ENCODE assay signal across 1 cellular context in genomic region chr7:66654275-66655112, GRCh38.
TF ChIP-seq lines count a peak whose summit lies in the region.

No MANE protein-coding gene starts in this region.

TF ChIP-seq in HepG2, 621 proteins besides CTCF, POLR2A, EP300 and RAD21 (continued from another document and continues in another):
- TF ChIP-seq FUBP1 (CRISPR knock-in tag; IDR thresholded peaks at IDR 0.05; ENCODE audit: borderline replicate concordance) (peak; percentile 41; the same call in 1 of the 2 replicates), ZNF180 (CRISPR knock-in tag; IDR thresholded peaks at IDR 0.05; ENCODE audit: borderline replicate concordance, low read depth) (no peak), KLF9 (CRISPR knock-in tag; IDR thresholded peaks at IDR 0.05; ENCODE audit: low read depth) (no peak), ZNF331 (CRISPR knock-in tag; IDR thresholded peaks at IDR 0.05) (no peak; the same call in 1 of the 2 replicates), RFX5 (IDR thresholded peaks at IDR 0.05; ENCODE audit: low read depth, low read length) (no peak), ZNF33A (CRISPR knock-in tag; IDR thresholded peaks at IDR 0.05; ENCODE audit: borderline replicate concordance) (no peak), CREB1 (IDR thresholded peaks at IDR 0.05) (peak; percentile 97), CREB1 (CRISPR knock-in tag; IDR thresholded peaks at IDR 0.05) (peak; percentile 98), ZNF629 (CRISPR knock-in tag; conservative IDR thresholded peaks at IDR 0.05) (no peak), ZNF850 (CRISPR knock-in tag; conservative IDR thresholded peaks at IDR 0.05) (no peak; the same call in 1 of the 2 replicates), ZNF761 (CRISPR knock-in tag; conservative IDR thresholded peaks at IDR 0.05) (peak; percentile 79), ATF7-NPFF (CRISPR knock-in tag; IDR thresholded peaks at IDR 0.05; ENCODE audit: low read depth) (peak; percentile 89), ZNF333 (CRISPR knock-in tag; IDR thresholded peaks at IDR 0.05; ENCODE audit: borderline replicate concordance) (no peak), ZNF879 (CRISPR knock-in tag; IDR thresholded peaks at IDR 0.05) (no peak), TBX3 (IDR thresholded peaks at IDR 0.05; ENCODE audit: borderline replicate concordance) (no peak), TGIF2 (CRISPR knock-in tag; IDR thresholded peaks at IDR 0.05) (0 out of 2 replicates have a peak, but pooled peaks have one; percentile 7), RFXANK (CRISPR knock-in tag; IDR thresholded peaks at IDR 0.05) (no peak; the same call in none of the 2 replicates), ELF1 (CRISPR knock-in tag; IDR thresholded peaks at IDR 0.05) (peak; percentile 98), PTBP1 (IDR thresholded peaks at IDR 0.05; ENCODE audit: low read depth, low read length, poor library complexity, severe bottlenecking) (no peak), NCOR1 (IDR thresholded peaks at IDR 0.05; ENCODE audit: borderline replicate concordance, low read length) (no peak), ZSCAN5A (CRISPR knock-in tag; IDR thresholded peaks at IDR 0.05; ENCODE audit: borderline replicate concordance) (0 out of 2 replicates have a peak, but pooled peaks have one; percentile 61), WIZ (CRISPR knock-in tag; IDR thresholded peaks at IDR 0.05) (no peak), ZEB1 (IDR thresholded peaks at IDR 0.05; ENCODE audit: insufficient replicate concordance, low read depth) (no peak), ZNF10 (CRISPR knock-in tag; IDR thresholded peaks at IDR 0.05; ENCODE audit: borderline replicate concordance, low read depth) (no peak), SMC3 (IDR thresholded peaks at IDR 0.05; ENCODE audit: low read length) (no peak), ISL2 (CRISPR knock-in tag; IDR thresholded peaks at IDR 0.05) (peak; percentile 79; the same call in 1 of the 2 replicates), RBAK (CRISPR knock-in tag; IDR thresholded peaks at IDR 0.05) (no peak), ZNF282 (IDR thresholded peaks at IDR 0.05; ENCODE audit: partially characterized antibody) (no peak), RCOR2 (CRISPR knock-in tag; IDR thresholded peaks at IDR 0.05) (0 out of 2 replicates have a peak, but pooled peaks have one; percentile 18), ZNF260 (CRISPR knock-in tag; IDR thresholded peaks at IDR 0.05; ENCODE audit: borderline replicate concordance, low read depth) (no peak), ZNF44 (CRISPR knock-in tag; IDR thresholded peaks at IDR 0.05) (0 out of 2 replicates have a peak, but pooled peaks have one; percentile 27), ZNF280B (CRISPR knock-in tag; IDR thresholded peaks at IDR 0.05; ENCODE audit: borderline replicate concordance) (0 out of 2 replicates have a peak, but pooled peaks have one; percentile 66), ARID4A (CRISPR knock-in tag; IDR thresholded peaks at IDR 0.05; ENCODE audit: borderline replicate concordance) (peak; percentile 98), ZNF34 (CRISPR knock-in tag; IDR thresholded peaks at IDR 0.05; ENCODE audit: borderline replicate concordance) (peak; percentile 85; the same call in 1 of the 2 replicates), ZNF609 (CRISPR knock-in tag; IDR thresholded peaks at IDR 0.05; ENCODE audit: borderline replicate concordance) (peak; percentile 61; the same call in 1 of the 2 replicates), NCOA2 (CRISPR knock-in tag; IDR thresholded peaks at IDR 0.05) (peak; percentile 64), YY1 (IDR thresholded peaks at IDR 0.05; ENCODE audit: insufficient read depth, insufficient replicate concordance, low read depth, low read length) (peak; percentile 50), CENPX (CRISPR knock-in tag; IDR thresholded peaks at IDR 0.05) (no peak), ZNF737 (CRISPR knock-in tag; IDR thresholded peaks at IDR 0.05; ENCODE audit: borderline replicate concordance) (no peak), TRAFD1 (CRISPR knock-in tag; IDR thresholded peaks at IDR 0.05; ENCODE audit: borderline replicate concordance) (0 out of 2 replicates have a peak, but pooled peaks have one; percentile 1), PHF20 (CRISPR knock-in tag; IDR thresholded peaks at IDR 0.05) (peak; percentile 89), ZNF644 (CRISPR knock-in tag; IDR thresholded peaks at IDR 0.05; ENCODE audit: low read depth) (no peak), KDM5A (IDR thresholded peaks at IDR 0.05; ENCODE audit: borderline replicate concordance, low read length) (peak; percentile 51; the same call in 1 of the 2 replicates)
- TF ChIP-seq, protein P1, sequence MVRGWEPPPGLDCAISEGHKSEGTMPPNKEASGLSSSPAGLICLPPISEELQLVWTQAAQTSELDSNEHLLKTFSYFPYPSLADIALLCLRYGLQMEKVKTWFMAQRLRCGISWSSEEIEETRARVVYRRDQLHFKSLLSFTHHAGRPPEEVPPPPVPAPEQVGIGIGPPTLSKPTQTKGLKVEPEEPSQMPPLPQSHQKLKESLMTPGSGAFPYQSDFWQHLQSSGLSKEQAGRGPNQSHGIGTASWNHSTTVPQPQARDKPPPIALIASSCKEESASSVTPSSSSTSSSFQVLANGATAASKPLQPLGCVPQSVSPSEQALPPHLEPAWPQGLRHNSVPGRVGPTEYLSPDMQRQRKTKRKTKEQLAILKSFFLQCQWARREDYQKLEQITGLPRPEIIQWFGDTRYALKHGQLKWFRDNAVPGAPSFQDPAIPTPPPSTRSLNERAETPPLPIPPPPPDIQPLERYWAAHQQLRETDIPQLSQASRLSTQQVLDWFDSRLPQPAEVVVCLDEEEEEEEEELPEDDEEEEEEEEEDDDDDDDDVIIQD (CRISPR knock-in tag; IDR thresholded peaks at IDR 0.05; ENCODE audit: low read depth) = no peak
